Comparison of ENCODE assay signal across 8 cellular contexts in the genomic region with DNA sequence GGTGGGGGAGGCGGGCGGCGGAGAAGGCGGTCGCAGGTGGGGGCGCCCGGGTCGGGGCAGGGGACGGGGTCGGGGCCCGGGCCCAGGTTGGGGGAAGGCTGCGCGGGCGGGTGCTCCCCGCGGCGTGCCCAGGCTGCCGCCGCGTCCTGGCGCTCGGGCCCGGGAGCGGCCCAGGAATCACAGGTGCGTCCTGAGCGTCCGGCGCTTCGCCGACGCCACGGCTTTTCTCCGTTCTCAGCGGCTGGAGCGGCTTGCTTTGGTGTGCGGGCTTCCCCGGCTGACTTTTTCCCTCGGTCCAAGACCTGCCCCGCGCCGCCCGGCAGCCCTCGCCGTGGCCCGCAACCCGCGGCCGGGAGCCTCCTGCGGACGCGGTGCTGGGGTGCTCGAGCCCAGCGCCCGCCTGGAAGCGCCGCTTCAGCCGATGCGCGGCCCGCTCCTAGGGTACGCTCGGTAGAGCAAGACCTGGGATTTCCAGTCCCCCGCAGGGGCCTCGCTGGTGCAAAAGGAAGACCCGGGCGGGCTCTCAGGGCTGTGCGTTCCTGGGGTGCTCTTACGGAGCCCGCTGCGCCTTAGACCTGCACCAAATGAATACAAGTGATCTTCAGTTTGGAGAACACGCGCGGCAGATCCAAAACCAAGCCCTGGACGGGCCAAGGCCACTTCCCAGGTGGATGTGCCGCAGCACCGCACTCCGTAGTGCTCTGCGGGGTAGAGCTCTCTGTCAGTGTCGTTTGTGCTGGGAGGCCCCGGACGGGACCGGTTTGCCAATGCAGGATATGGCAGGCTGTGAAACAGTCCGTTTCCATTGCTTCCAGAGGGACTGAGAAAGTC. TPM values are rescaled to one million over a fixed set of nuclear protein-coding genes. Genes with fewer than 3 reads are reported as not detected.
A peak's percentile ranks its signal among the peaks of the same experiment; 100 is the strongest.
DNase-seq lines count a peak whose midpoint lies in the region; ATAC-seq and TF ChIP-seq lines count a peak whose summit lies in the region.

No MANE protein-coding gene starts in this region.

- peak in 2 of 3 donors; percentile 9 to 41 for DNase-seq in CD4-positive, CD25-positive, alpha-beta regulatory T cell
- DNase-seq in WERI-Rb-1 (peak; percentile 35), NCI-H1930 (lab: John Stamatoyannopoulos, UW) (no peak)

- H3K4me1 Mint-ChIP-seq in CD4-positive, CD25-positive, alpha-beta regulatory T cell = peaks cover 11 to 43% (median 25%) of the 10 kb centered on the region in 4 donors

- peak overlapping the region; percentile 67 for H3K27ac ChIP-seq in CD4-positive, CD25-positive, alpha-beta regulatory T cell (ENCODE audit: insufficient read depth, low read length, poor library complexity, severe bottlenecking)
- H3K27ac ChIP-seq in WERI-Rb-1 (peak overlapping the region; percentile 47), mesodermal cell (ENCODE audit: low read depth, low read length, severe bottlenecking) (no peak overlapping the region), thymus (ENCODE audit: low read depth) (peak overlapping the region; percentile 52)

- H3K36me3 ChIP-seq in CD4-positive, CD25-positive, alpha-beta regulatory T cell (ENCODE audit: control insufficient read depth, insufficient read depth, low read length) = no peaks in the 10 kb centered on the region
- H3K36me3 ChIP-seq in WERI-Rb-1 (peaks cover 5% of the 10 kb centered on the region), endocrine pancreas (ENCODE audit: control insufficient read depth, insufficient read depth, low read length) (no peaks in the 10 kb centered on the region), mesodermal cell (ENCODE audit: control insufficient read depth, insufficient read depth, low read length) (peaks cover 5% of the 10 kb centered on the region), thymus (ENCODE audit: control insufficient read depth, insufficient read depth) (peaks cover 8% of the 10 kb centered on the region)

- peaks cover 13% of the 10 kb centered on the region for H3K4me1 ChIP-seq in CD4-positive, CD25-positive, alpha-beta regulatory T cell (ENCODE audit: control insufficient read depth, insufficient read depth, low read length, poor library complexity, severe bottlenecking)
- H3K4me1 ChIP-seq in endocrine pancreas (ENCODE audit: control insufficient read depth, insufficient read depth, low read length) (no peaks in the 10 kb centered on the region), mesodermal cell (ENCODE audit: control insufficient read depth, insufficient read depth, low read length, poor library complexity, severe bottlenecking) (peaks cover 4% of the 10 kb centered on the region), thymus (ENCODE audit: control insufficient read depth, insufficient read depth, low read length) (peaks cover 3% of the 10 kb centered on the region)

- no peaks in the 10 kb centered on the region for H3K27me3 ChIP-seq in CD4-positive, CD25-positive, alpha-beta regulatory T cell (ENCODE audit: control insufficient read depth, insufficient read depth, low read length)
- H3K27me3 ChIP-seq in WERI-Rb-1 (ENCODE audit: insufficient read depth, low read depth, severe bottlenecking) (no peaks in the 10 kb centered on the region), endocrine pancreas (ENCODE audit: control insufficient read depth, insufficient read depth, low read length) (no peaks in the 10 kb centered on the region), thymus (ENCODE audit: control insufficient read depth, insufficient read depth) (no peaks in the 10 kb centered on the region)

- 3 to 4% methylated on average over 64 to 77 of the region's 83 CpGs for WGBS in mesodermal cell (ENCODE audit: insufficient coverage in 2 of 2), 2 experiments
- 11% methylated on average over 83 of the region's 83 CpGs for WGBS in thymus

- peak overlapping the region; percentile 74 to 91 (median 87) for H3K27ac Mint-ChIP-seq in CD4-positive, CD25-positive, alpha-beta regulatory T cell

- peaks cover 5% of the 10 kb centered on the region for H3K36me3 Mint-ChIP-seq in CD4-positive, CD25-positive, alpha-beta regulatory T cell

- H3K9ac ChIP-seq in endocrine pancreas (ENCODE audit: control insufficient read depth, insufficient read depth, low read length) = peak overlapping the region; percentile 89

- TF ChIP-seq CTCF in WERI-Rb-1 (IDR thresholded peaks at IDR 0.05; ENCODE audit: low read depth, low read length) = no peak

- peak overlapping the region; percentile 87 to 96 (median 92) for H3K4me3 Mint-ChIP-seq in CD4-positive, CD25-positive, alpha-beta regulatory T cell

- peaks cover 0 to 7% of the 10 kb centered on the region in 2 experiments for H3K9me3 ChIP-seq in CD4-positive, CD25-positive, alpha-beta regulatory T cell (ENCODE audit: control insufficient read depth in 2 of 2, low read length in 2 of 2)
- no peaks in the 10 kb centered on the region for H3K9me3 ChIP-seq in WERI-Rb-1 (ENCODE audit: severe bottlenecking)
- no peaks in the 10 kb centered on the region for H3K9me3 ChIP-seq in endocrine pancreas (ENCODE audit: control insufficient read depth, low read length)
- peaks cover 9% of the 10 kb centered on the region for H3K9me3 ChIP-seq in mesodermal cell (ENCODE audit: control insufficient read depth, low read length)
- H3K9me3 ChIP-seq in thymus (ENCODE audit: control insufficient read depth) = peaks cover 2% of the 10 kb centered on the region

- H3K4me3 ChIP-seq in CD4-positive, CD25-positive, alpha-beta regulatory T cell (ENCODE audit: low read depth, low read length) = peak overlapping the region; percentile 65
- H3K4me3 ChIP-seq in WERI-Rb-1 (ENCODE audit: low read depth, low read length) (peak overlapping the region; percentile 66), endocrine pancreas (ENCODE audit: control insufficient read depth, insufficient read depth, low read length) (peak overlapping the region; percentile 32), mesodermal cell (ENCODE audit: extremely low read depth, insufficient read depth, low read length, poor library complexity, severe bottlenecking) (peak overlapping the region; percentile 54), thymus (ENCODE audit: low read length) (peak overlapping the region; percentile 87)

- H3K27me3 Mint-ChIP-seq in CD4-positive, CD25-positive, alpha-beta regulatory T cell = peaks cover 4% of the 10 kb centered on the region

- peak; percentile 14 to 22 for ATAC-seq in CD4-positive, CD25-positive, alpha-beta regulatory T cell (ENCODE audit: low read depth in 2 of 2)
- peak; percentile 26 for ATAC-seq in GM19351 (IDR thresholded peaks at IDR 0.05; ENCODE audit: unreplicated experiment)
- peak; percentile 34 for ATAC-seq in HG03439 (IDR thresholded peaks at IDR 0.05; ENCODE audit: unreplicated experiment)

- H3K9me3 Mint-ChIP-seq in CD4-positive, CD25-positive, alpha-beta regulatory T cell = peaks cover 0 to 3% (median 0%) of the 10 kb centered on the region in 7 donors

RNA-seq across cellular contexts. Expression of a gene that starts 0.6 kb away (rescaled TPM):
- total RNA-seq in CD4-positive, CD25-positive, alpha-beta regulatory T cell = 18.0 TPM
- 1 to 10 TPM; 3.5 to 8.3 (median 6.0) TPM for polyA plus RNA-seq in CD4-positive, CD25-positive, alpha-beta regulatory T cell
- 8.3 TPM for polyA plus RNA-seq in mesodermal cell (2013, experiment 1 of 2)
- polyA plus RNA-seq in mesodermal cell (2013, experiment 2 of 2) = 8.3 TPM
- 5.7 TPM for polyA plus RNA-seq in thymus

RNA-seq across cellular contexts. Expression of a gene that starts 51.4 kb away (rescaled TPM):
- 39.6 TPM for total RNA-seq in CD4-positive, CD25-positive, alpha-beta regulatory T cell
- 10 to 100 TPM; 56.0 to 66.4 (median 58.3) TPM for polyA plus RNA-seq in CD4-positive, CD25-positive, alpha-beta regulatory T cell
- 53.4 TPM for polyA plus RNA-seq in mesodermal cell (2013, experiment 1 of 2)
- 52.9 TPM for polyA plus RNA-seq in mesodermal cell (2013, experiment 2 of 2)
- polyA plus RNA-seq in thymus = 22.0 TPM

Comparison
In these comparisons a context has a peak if more than half of its experiments do, and no peak if none do; other contexts are left out.
1. DNase-seq: peak in CD4-positive, CD25-positive, alpha-beta regulatory T cell (2 of 3) and WERI-Rb-1 (single experiment); none in NCI-H1930 (0 of 2).
2. H3K4me3 ChIP-seq: peak in every context shown above with its lines; median percentile 87 in thymus; 66 in WERI-Rb-1; 65 in CD4-positive, CD25-positive, alpha-beta regulatory T cell; 54 in mesodermal cell; 32 in endocrine pancreas.
3. Peak in every context shown above with its lines, with median percentiles within 50 percentile points of each other: ATAC-seq.